8 cellular contexts compared by ENCODE assay signal in the genomic region with DNA sequence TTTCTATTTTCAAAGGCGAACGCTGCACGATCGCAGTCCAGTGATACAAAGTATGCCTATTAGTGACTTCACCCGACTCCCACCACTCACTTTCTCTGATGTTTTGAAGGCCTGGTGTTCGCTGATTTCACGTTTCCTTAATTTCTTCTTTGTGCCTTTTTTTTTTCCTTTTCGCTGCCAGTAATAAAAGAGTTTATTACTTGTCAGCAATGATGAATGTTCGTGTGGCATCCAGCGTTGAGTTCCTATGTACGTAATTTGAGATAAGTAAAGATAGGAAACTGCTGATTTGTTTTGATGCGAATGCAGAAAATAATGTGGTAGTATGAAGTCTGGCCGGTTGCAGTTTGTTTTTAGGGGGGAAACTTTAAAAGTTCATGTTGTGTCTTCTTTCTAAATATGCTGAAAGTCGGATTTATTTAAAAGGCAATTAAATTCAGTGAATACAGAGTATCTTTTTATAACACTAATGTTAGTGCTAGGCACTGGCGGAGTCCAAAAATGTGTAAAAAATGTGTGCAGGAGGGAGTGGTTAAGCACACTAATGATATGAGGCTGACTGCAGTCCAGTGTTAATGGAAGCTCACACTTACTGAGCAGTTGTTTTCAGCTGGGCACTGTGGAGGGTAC. TPM values are rescaled to one million over a fixed set of nuclear protein-coding genes. Genes with fewer than 3 reads are reported as not detected.
DNase-seq lines count a peak whose midpoint lies in the region; ATAC-seq and TF ChIP-seq lines count a peak whose summit lies in the region.

No MANE protein-coding gene starts in this region.

- no peaks in the 10 kb centered on the region for H3F3A ChIP-seq in OCI-LY1 (ENCODE audit: insufficient read depth, low read length)

- H2AFZ ChIP-seq in OCI-LY1 (ENCODE audit: low read length) = no peak overlapping the region

- peak overlapping the region; percentile 76 for H3K27ac ChIP-seq in OCI-LY1 (ENCODE audit: low read depth, low read length, poor library complexity, severe bottlenecking)
- H3K27ac ChIP-seq in ectodermal cell (ENCODE audit: insufficient read depth, low read depth, low read length, poor library complexity, severe bottlenecking) = peak overlapping the region; percentile 44

- peaks cover 30% of the 10 kb centered on the region for H3K79me2 ChIP-seq in OCI-LY1 (ENCODE audit: insufficient read depth, low read length)

- no peak for ATAC-seq in HG03095 (IDR thresholded peaks at IDR 0.05; ENCODE audit: unreplicated experiment)

- H3K4me2 ChIP-seq in OCI-LY1 (ENCODE audit: low read length) = peak overlapping the region; percentile 85

- H3K27me3 ChIP-seq in OCI-LY1 (ENCODE audit: insufficient read depth, low read length) (no peaks in the 10 kb centered on the region), ectodermal cell (ENCODE audit: control insufficient read depth, insufficient read depth, low read length, poor library complexity, severe bottlenecking) (peaks cover 5% of the 10 kb centered on the region), mononuclear cell (ENCODE audit: insufficient read depth, low read length) (no peaks in the 10 kb centered on the region)

- no peaks in the 10 kb centered on the region for H3K9me2 ChIP-seq in OCI-LY1 (ENCODE audit: low read depth, low read length)

- no peak for TF ChIP-seq CTCF in OCI-LY1 (IDR thresholded peaks at IDR 0.05; ENCODE audit: low read length)

- no peaks in the 10 kb centered on the region for H3K36me3 ChIP-seq in OCI-LY1 (ENCODE audit: insufficient read depth, low read length)
- H3K36me3 ChIP-seq in ectodermal cell (ENCODE audit: control insufficient read depth, insufficient read depth, low read length) = peaks cover 5% of the 10 kb centered on the region

- H3K4me3 ChIP-seq in OCI-LY1 (ENCODE audit: low read depth, low read length, poor library complexity, severe bottlenecking) (peak overlapping the region; percentile 81), ectodermal cell (ENCODE audit: insufficient read depth, low read depth, low read length) (peak overlapping the region; percentile 70), mononuclear cell (ENCODE audit: low read length) (peak overlapping the region; percentile 81)

- DNase-seq in NOMO-1 (lab: John Stamatoyannopoulos, UW; ENCODE audit: unreplicated experiment in 2 of 2) = peak; percentile 30 to 39
- DNase-seq in NOMO-1 treated with DMSO at 0.1 percent for 48 hours (lab: John Stamatoyannopoulos, UW; ENCODE audit: unreplicated experiment) = no peak
- DNase-seq in 8988T = no peak
- no peak for DNase-seq in activated CD8-positive, alpha-beta memory T cell treated with anti-CD3 and anti-CD28 coated beads, Interleukin-2, amount 50 U/mL, for 4 hours

- H3K9me3 ChIP-seq in OCI-LY1 (ENCODE audit: low read length) (no peaks in the 10 kb centered on the region), ectodermal cell (ENCODE audit: control insufficient read depth, low read length) (no peaks in the 10 kb centered on the region), mononuclear cell (ENCODE audit: low read depth, low read length) (no peaks in the 10 kb centered on the region)

- peak overlapping the region; percentile 77 for H3K9ac ChIP-seq in OCI-LY1 (ENCODE audit: low read length)

- H3K4me1 ChIP-seq in OCI-LY1 (ENCODE audit: insufficient read depth, low read length, severe bottlenecking) = peaks cover 24% of the 10 kb centered on the region
- H3K4me1 ChIP-seq in ectodermal cell (ENCODE audit: control insufficient read depth, insufficient read depth, low read length) = peaks cover 6% of the 10 kb centered on the region
- peaks cover 25% of the 10 kb centered on the region for H3K4me1 ChIP-seq in mononuclear cell (ENCODE audit: insufficient read depth, low read length)

- 9% methylated on average over 15 of the region's 15 CpGs for WGBS in ectodermal cell, 2 experiments

- no peaks in the 10 kb centered on the region for H4K20me1 ChIP-seq in OCI-LY1 (ENCODE audit: insufficient read depth, low read length)

RNA-seq across cellular contexts. Expression of a gene that starts 0.8 kb away (rescaled TPM):
- 24.4 TPM for polyA plus RNA-seq in ectodermal cell (2013, experiment 1 of 4)
- polyA plus RNA-seq in ectodermal cell (2013, experiment 2 of 4) = 24.6 TPM
- polyA plus RNA-seq in ectodermal cell (2013, experiment 3 of 4) = 17.9 TPM
- 21.0 TPM for polyA plus RNA-seq in ectodermal cell (2013, experiment 4 of 4)
- 16.7 TPM for total RNA-seq in mononuclear cell

RNA-seq across cellular contexts. Expression of a gene that starts 14.2 kb away (rescaled TPM):
- polyA plus RNA-seq in ectodermal cell (2013, experiment 1 of 4) = 15.8 TPM
- polyA plus RNA-seq in ectodermal cell (2013, experiment 2 of 4) = 15.3 TPM
- 11.7 TPM for polyA plus RNA-seq in ectodermal cell (2013, experiment 3 of 4)
- 14.2 TPM for polyA plus RNA-seq in ectodermal cell (2013, experiment 4 of 4)
- 55.2 TPM for total RNA-seq in mononuclear cell

Comparison
In these comparisons a context has a peak if more than half of its experiments do, and no peak if none do; other contexts are left out.
1. DNase-seq: peak in NOMO-1 (2 of 2); none in NOMO-1 treated with DMSO at 0.1 percent for 48 hours (single experiment), 8988T (single experiment) and activated CD8-positive, alpha-beta memory T cell treated with anti-CD3 and anti-CD28 coated beads, Interleukin-2, amount 50 U/mL, for 4 hours (single experiment).
2. Peak in every context shown above with its lines, with median percentiles within 50 percentile points of each other: H3K4me3 ChIP-seq.